Comparison of ENCODE assay signal across 20 cellular contexts in genomic region chr9:69034071-69034470, GRCh38. TPM values are rescaled to one million over a fixed set of nuclear protein-coding genes. Genes with fewer than 3 reads are reported as not detected.
"Had no signal": no experiment of that assay in that cellular context is flagged by ENCODE, and none has a peak within 500 bp of the region (broad histone marks: within the 10 kb centered on the region; RNA-seq: fewer than 3 reads in every experiment).

No MANE protein-coding gene starts in this region.

- H3K36me3 ChIP-seq: esophagus squamous epithelium, neural progenitor cell, ovary, thoracic aorta had no signal

- H3K36me3 Mint-ChIP-seq: activated naive CD8-positive, alpha-beta T cell; T-cell had no signal

- H3K27me3 ChIP-seq: esophagus squamous epithelium, neural progenitor cell, ovary had no signal

- ATAC-seq: left lobe of liver; mucosa of descending colon; stimulated activated naive CD8-positive, alpha-beta T cell treated with anti-CD3 and anti-CD28 coated beads, Interleukin-15, amount 100 ng/mL, for 72 hours; T-cell had no signal

- H3K27ac ChIP-seq: esophagus squamous epithelium, neural progenitor cell, ovary, thoracic aorta had no signal

- H3K27ac Mint-ChIP-seq: activated naive CD8-positive, alpha-beta T cell; neural progenitor cell; stimulated activated naive CD8-positive, alpha-beta T cell treated with anti-CD3 and anti-CD28 coated beads, Interleukin-15, amount 100 ng/mL, for 72 hours had no signal

- H3K27me3 Mint-ChIP-seq: activated naive CD8-positive, alpha-beta T cell; stimulated activated naive CD8-positive, alpha-beta T cell treated with anti-CD3 and anti-CD28 coated beads, Interleukin-15, amount 100 ng/mL, for 72 hours; T-cell had no signal

- H3K9me3 ChIP-seq: esophagus squamous epithelium, ovary, thoracic aorta had no signal

- H3K4me1 ChIP-seq: neural progenitor cell had no signal

- DNase-seq: activated CD4-positive, alpha-beta T cell treated with anti-CD3 and anti-CD28 coated beads, Interleukin-2, amount 50 U/mL, for 1 hour; activated CD4-positive, CD25-positive, alpha-beta regulatory T cell; activated effector memory CD4-positive, alpha-beta T cell treated with Interleukin-2 at 50 U/mL for 16 hours; activated T-cell treated with anti-CD3 and anti-CD28 coated beads, Interleukin-2, amount 50 U/mL, for 1 hour; amygdala; esophagus squamous epithelium; foreskin fibroblast; mammary epithelial cell; mucosa of descending colon; ovary; stimulated activated CD4-positive, alpha-beta T cell treated with anti-CD3 and anti-CD28 coated beads, Interleukin-15, amount 100 ng/mL, for 24 hours; stimulated activated CD4-positive, alpha-beta T cell treated with anti-CD3 and anti-CD28 coated beads, Interleukin-4, amount 100 ng/mL, for 4 hours; stimulated activated naive CD8-positive, alpha-beta T cell treated with anti-CD3 and anti-CD28 coated beads, Interleukin-15, amount 100 ng/mL, for 72 hours; T-cell had no signal

- H3K4me3 ChIP-seq: esophagus squamous epithelium, mucosa of descending colon, neural progenitor cell, ovary, thoracic aorta had no signal

RNA-seq across cellular contexts. Expression of gene PRKACG, which starts 20.2 kb away (rescaled TPM):
- total RNA-seq: esophagus squamous epithelium, left lobe of liver, mammary epithelial cell, mucosa of descending colon, ovary, skeletal muscle tissue, T-cell, thoracic aorta, urinary bladder had no signal
- polyA plus RNA-seq: mammary epithelial cell, ovary, urinary bladder had no signal
